1 cellular context compared by ENCODE assay signal in genomic region chr17:18246109-18246725, GRCh38.
TF ChIP-seq lines count a peak whose summit lies in the region.

No MANE protein-coding gene starts in this region.

TF ChIP-seq in H1, 55 proteins besides CTCF, POLR2A, EP300 and RAD21:
- TF ChIP-seq KDM5A (IDR thresholded peaks at IDR 0.05; ENCODE audit: low read length) = no peak
- no peak for TF ChIP-seq CHD2 (IDR thresholded peaks at IDR 0.05; ENCODE audit: low read length)
- TF ChIP-seq KDM1A (IDR thresholded peaks at IDR 0.05; ENCODE audit: borderline replicate concordance, low read length) = no peak
- TF ChIP-seq TAF7 (optimal IDR thresholded peaks at IDR 0.05; ENCODE audit: borderline replicate concordance, low read depth, low read length) = no peak
- no peak for TF ChIP-seq SIRT6 (IDR thresholded peaks at IDR 0.05; ENCODE audit: low read length)
- 0 out of 2 replicates have a peak, but pooled peaks have one; percentile 40 for TF ChIP-seq POLR2AphosphoS5 (IDR thresholded peaks at IDR 0.05; ENCODE audit: low read depth, low read length)
- no peak for TF ChIP-seq TCF12 (IDR thresholded peaks at IDR 0.05; ENCODE audit: low read depth, low read length)
